ENCODE assay signal across 8 cellular contexts in the genomic region with DNA sequence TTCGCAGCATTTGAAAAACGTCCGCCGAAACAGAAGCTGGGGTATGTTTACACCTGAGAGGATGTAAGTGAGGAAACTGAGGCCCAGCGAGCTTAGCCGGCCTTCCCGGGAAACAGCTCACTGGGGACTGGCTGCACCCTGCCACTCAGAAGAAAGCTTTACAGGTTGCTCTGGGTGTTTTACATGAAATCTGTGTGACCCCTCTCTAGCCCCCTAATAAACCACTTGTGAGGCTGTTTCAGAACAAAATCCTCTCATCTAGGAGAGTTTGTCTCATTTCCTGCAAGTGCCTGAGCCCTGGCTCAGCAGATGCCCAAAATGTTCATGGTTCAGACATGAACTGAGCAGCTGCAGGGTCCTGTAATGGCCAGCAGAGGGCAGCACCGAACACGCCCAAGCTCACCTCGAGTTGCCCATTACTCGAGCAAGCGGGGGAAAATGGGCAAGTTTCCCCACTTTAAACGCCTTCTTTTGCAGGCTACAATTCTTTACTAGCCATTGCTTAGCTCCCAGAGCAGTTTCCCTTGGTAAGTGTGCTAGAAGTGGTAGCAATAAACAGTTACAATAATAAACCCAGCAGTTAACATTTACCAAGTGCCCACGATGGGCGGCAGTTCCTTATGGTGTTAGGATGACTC.
DNase-seq lines count a peak whose midpoint lies in the region; ATAC-seq and TF ChIP-seq lines count a peak whose summit lies in the region.

No MANE protein-coding gene starts in this region.

- no peaks in the 10 kb centered on the region for H3K4me1 ChIP-seq in PC-9 (replicated peaks; ENCODE audit: insufficient read depth)

- no peak overlapping the region for H3K27ac ChIP-seq in PC-9

- intact Hi-C loops in PC-9 (cut with micrococcal nuclease; ENCODE audit: unreplicated experiment) = loop anchor here (1.0 to 10.0 kb wide), 8 partner anchors 15 to 201 kb away; partner anchors contain the start of genes CASP9 and DNAJC16

- peak; percentile 89 to 91 for ATAC-seq in natural killer cell treated with Interleukin-12 subunit alpha and Interleukin-12 subunit beta and Interleukin-15 and Interleukin-18, amount 100 ng/mL, for 72 hours
- ATAC-seq in stimulated activated effector memory CD8-positive, alpha-beta T cell treated with anti-CD3 and anti-CD28 coated beads, Interleukin-12 subunit alpha, Interleukin-12 subunit beta, amount 100 ng/mL, for 72 hours = peak; percentile 88
- ATAC-seq in HG03565 (IDR thresholded peaks at IDR 0.05; ENCODE audit: unreplicated experiment) = no peak

- 0 out of 2 replicates have a peak overlapping the region, but pooled peaks have one; percentile 18 for H3K4me2 ChIP-seq in PC-9

- H3K4me3 ChIP-seq in PC-9 = no peak overlapping the region

- no peaks in the 10 kb centered on the region for H3K36me3 ChIP-seq in PC-9 (ENCODE audit: low read depth)

- no peaks in the 10 kb centered on the region for H3K9me3 ChIP-seq in PC-9 (ENCODE audit: insufficient read depth, low read depth)

- H3F3A ChIP-seq in PC-9 (ENCODE audit: insufficient read depth, low read depth) = no peaks in the 10 kb centered on the region

- H3K79me2 ChIP-seq in PC-9 (ENCODE audit: low read depth) = no peaks in the 10 kb centered on the region

- TF ChIP-seq CTCF in PC-9 (conservative IDR thresholded peaks at IDR 0.05) = peak; percentile 91

- H3K27me3 ChIP-seq in PC-9 (ENCODE audit: insufficient read depth, low read depth) = no peaks in the 10 kb centered on the region

- peaks cover 9% of the 10 kb centered on the region for H3K27me3 Mint-ChIP-seq in activated T-cell treated with anti-CD3 and anti-CD28 coated beads, Interleukin-2, amount 50 U/mL, for 24 hours
- H3K27me3 Mint-ChIP-seq in natural killer cell treated with Interleukin-12 subunit alpha and Interleukin-12 subunit beta and Interleukin-15 and Interleukin-18, amount 100 ng/mL, for 72 hours = no peaks in the 10 kb centered on the region

- no peak overlapping the region for H3K27ac Mint-ChIP-seq in activated T-cell treated with anti-CD3 and anti-CD28 coated beads, Interleukin-2, amount 50 U/mL, for 24 hours
- no peak overlapping the region for H3K27ac Mint-ChIP-seq in natural killer cell treated with Interleukin-12 subunit alpha and Interleukin-12 subunit beta and Interleukin-15 and Interleukin-18, amount 100 ng/mL, for 72 hours
- H3K27ac Mint-ChIP-seq in stimulated activated effector memory CD8-positive, alpha-beta T cell treated with anti-CD3 and anti-CD28 coated beads, Interleukin-12 subunit alpha, Interleukin-12 subunit beta, amount 100 ng/mL, for 72 hours = no peak overlapping the region

- BruUV-seq in PC-9 (replicated peaks; lab: Mats Ljungman, UMichigan) = TSS peak; percentile 93

- POLR2A ChIA-PET in PC-9 (lab: Charles Lee; ENCODE audit: unreplicated experiment) = interaction anchor here (0.6 to 0.7 kb wide), 3 partner anchors 85 to 96 kb away, joined by 3 to 4 read pairs (median 3); no protein-coding TSS in a partner anchor

- no peaks in the 10 kb centered on the region for H4K20me1 ChIP-seq in PC-9 (ENCODE audit: insufficient read depth)

- no peaks in the 10 kb centered on the region for H3K9me2 ChIP-seq in PC-9 (ENCODE audit: insufficient read depth)

- no peaks in the 10 kb centered on the region for H3K9me3 Mint-ChIP-seq in activated T-cell treated with anti-CD3 and anti-CD28 coated beads, Interleukin-2, amount 50 U/mL, for 24 hours
- no peaks in the 10 kb centered on the region for H3K9me3 Mint-ChIP-seq in natural killer cell treated with Interleukin-12 subunit alpha and Interleukin-12 subunit beta and Interleukin-15 and Interleukin-18, amount 100 ng/mL, for 72 hours
- H3K9me3 Mint-ChIP-seq in stimulated activated effector memory CD8-positive, alpha-beta T cell treated with anti-CD3 and anti-CD28 coated beads, Interleukin-12 subunit alpha, Interleukin-12 subunit beta, amount 100 ng/mL, for 72 hours = peaks cover 5% of the 10 kb centered on the region

- H3K4me3 Mint-ChIP-seq in activated T-cell treated with anti-CD3 and anti-CD28 coated beads, Interleukin-2, amount 50 U/mL, for 24 hours = no peak overlapping the region
- peak overlapping the region; percentile 24 for H3K4me3 Mint-ChIP-seq in natural killer cell treated with Interleukin-12 subunit alpha and Interleukin-12 subunit beta and Interleukin-15 and Interleukin-18, amount 100 ng/mL, for 72 hours
- no peak overlapping the region for H3K4me3 Mint-ChIP-seq in stimulated activated effector memory CD8-positive, alpha-beta T cell treated with anti-CD3 and anti-CD28 coated beads, Interleukin-12 subunit alpha, Interleukin-12 subunit beta, amount 100 ng/mL, for 72 hours

- no peaks in the 10 kb centered on the region for H3K36me3 Mint-ChIP-seq in activated T-cell treated with anti-CD3 and anti-CD28 coated beads, Interleukin-2, amount 50 U/mL, for 24 hours (ENCODE audit: low read depth)
- peaks cover 10% of the 10 kb centered on the region for H3K36me3 Mint-ChIP-seq in natural killer cell treated with Interleukin-12 subunit alpha and Interleukin-12 subunit beta and Interleukin-15 and Interleukin-18, amount 100 ng/mL, for 72 hours
- no peaks in the 10 kb centered on the region for H3K36me3 Mint-ChIP-seq in stimulated activated effector memory CD8-positive, alpha-beta T cell treated with anti-CD3 and anti-CD28 coated beads, Interleukin-12 subunit alpha, Interleukin-12 subunit beta, amount 100 ng/mL, for 72 hours

- peak; percentile 49 for DNase-seq in DMS153 (lab: John Stamatoyannopoulos, UW)
- DNase-seq in HuH-7 (ENCODE audit: low spot score) = peak; percentile 63
- peak; percentile 46 to 72 for DNase-seq in PC-9
- peak; percentile 78 for DNase-seq in activated T-cell treated with anti-CD3 and anti-CD28 coated beads, Interleukin-2, amount 50 U/mL, for 24 hours
- DNase-seq in fibroblast of gingiva (ENCODE audit: low read depth) = peak; percentile 70
- DNase-seq in natural killer cell treated with Interleukin-12 subunit alpha and Interleukin-12 subunit beta and Interleukin-15 and Interleukin-18, amount 100 ng/mL, for 72 hours (ENCODE audit: low spot score) = peak; percentile 80
- DNase-seq in stimulated activated effector memory CD8-positive, alpha-beta T cell treated with anti-CD3 and anti-CD28 coated beads, Interleukin-12 subunit alpha, Interleukin-12 subunit beta, amount 100 ng/mL, for 72 hours (ENCODE audit: low spot score in 2 of 2) = peak; percentile 69 to 84

- no peak overlapping the region for H2AFZ ChIP-seq in PC-9

- H3K4me1 Mint-ChIP-seq in activated T-cell treated with anti-CD3 and anti-CD28 coated beads, Interleukin-2, amount 50 U/mL, for 24 hours (ENCODE audit: low read depth) = no peaks in the 10 kb centered on the region
- H3K4me1 Mint-ChIP-seq in natural killer cell treated with Interleukin-12 subunit alpha and Interleukin-12 subunit beta and Interleukin-15 and Interleukin-18, amount 100 ng/mL, for 72 hours (ENCODE audit: low read depth in 2 of 2) = peaks cover 17 to 19% of the 10 kb centered on the region in 2 donors
- H3K4me1 Mint-ChIP-seq in stimulated activated effector memory CD8-positive, alpha-beta T cell treated with anti-CD3 and anti-CD28 coated beads, Interleukin-12 subunit alpha, Interleukin-12 subunit beta, amount 100 ng/mL, for 72 hours = peaks cover 6% of the 10 kb centered on the region

- CTCF ChIA-PET in PC-9 (lab: Charles Lee) = interaction anchor here (0.5 to 1.6 kb wide), 10 partner anchors 15 to 458 kb away, joined by 3 to 15 read pairs (median 5); no protein-coding TSS in a partner anchor
